Comparison of ENCODE assay signal across 1 cellular context in the genomic region with DNA sequence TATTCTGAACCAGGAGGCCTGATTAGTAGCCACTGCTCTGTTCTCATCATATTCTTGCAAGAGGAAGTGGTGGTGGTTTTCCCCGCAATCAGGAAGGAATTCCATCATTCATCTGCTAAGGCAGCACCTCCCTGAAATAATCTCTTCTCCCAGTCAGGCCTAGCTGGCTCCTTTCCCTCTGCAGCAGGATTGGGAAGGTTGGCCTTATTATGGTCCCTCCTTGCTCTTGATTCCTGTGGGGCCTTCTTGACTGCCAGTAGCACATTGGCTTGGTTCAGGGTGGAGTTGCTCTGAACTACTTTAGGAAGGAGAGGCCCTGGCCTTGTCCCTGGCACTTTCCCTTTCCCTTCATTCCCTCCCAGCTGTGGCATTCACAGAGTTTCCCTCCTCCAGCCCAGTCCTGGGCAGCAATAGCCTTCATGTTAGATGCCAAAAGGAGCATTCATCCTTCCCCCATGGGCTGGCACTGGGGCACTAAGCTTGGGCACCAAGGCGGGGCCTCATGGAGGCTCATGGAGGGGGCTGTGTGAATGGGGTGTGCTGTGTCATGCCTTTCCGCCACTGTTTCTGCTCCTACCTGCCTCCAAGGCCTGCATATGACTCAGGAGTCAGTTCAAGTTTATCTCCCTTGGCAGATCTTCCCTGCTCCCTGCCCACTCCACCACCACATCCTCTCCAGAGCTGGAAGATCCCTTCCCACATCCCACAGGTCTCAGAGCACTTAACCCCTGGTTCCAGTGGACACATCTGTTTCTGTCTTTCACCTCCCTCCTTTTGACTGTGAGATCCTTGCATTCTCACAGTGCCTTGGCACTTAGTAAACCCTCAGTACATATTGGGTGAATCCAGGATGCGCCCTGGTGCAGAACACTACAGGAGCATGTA.
A peak's percentile ranks its signal among the peaks of the same experiment; 100 is the strongest.
TF ChIP-seq lines count a peak whose summit lies in the region.

No MANE protein-coding gene starts in this region.

TF ChIP-seq in SK-N-SH, 30 proteins besides CTCF, POLR2A, EP300 and RAD21 (continued from another document):
- TF ChIP-seq, protein P1, sequence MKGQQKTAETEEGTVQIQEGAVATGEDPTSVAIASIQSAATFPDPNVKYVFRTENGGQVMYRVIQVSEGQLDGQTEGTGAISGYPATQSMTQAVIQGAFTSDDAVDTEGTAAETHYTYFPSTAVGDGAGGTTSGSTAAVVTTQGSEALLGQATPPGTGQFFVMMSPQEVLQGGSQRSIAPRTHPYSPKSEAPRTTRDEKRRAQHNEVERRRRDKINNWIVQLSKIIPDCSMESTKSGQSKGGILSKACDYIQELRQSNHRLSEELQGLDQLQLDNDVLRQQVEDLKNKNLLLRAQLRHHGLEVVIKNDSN (IDR thresholded peaks at IDR 0.05; ENCODE audit: borderline replicate concordance, low read depth): no peak
- TF ChIP-seq SMC3 (IDR thresholded peaks at IDR 0.05; ENCODE audit: low read depth, low read length): no peak
- TF ChIP-seq POLR2AphosphoS5 (IDR thresholded peaks at IDR 0.05; ENCODE audit: low read depth, low read length): peak; percentile 56; the same call in 1 of the 2 replicates
- peak; percentile 76 for TF ChIP-seq JUND (IDR thresholded peaks at IDR 0.05)
- no peak for TF ChIP-seq RFX5 (IDR thresholded peaks at IDR 0.05; ENCODE audit: low read length)
- TF ChIP-seq RCOR1 (IDR thresholded peaks at IDR 0.05; ENCODE audit: low read length): no peak
- TF ChIP-seq TAF1 (IDR thresholded peaks at IDR 0.05; ENCODE audit: borderline replicate concordance, low read depth, low read length): peak; percentile 28; the same call in 1 of the 2 replicates
- no peak for TF ChIP-seq MXI1 (IDR thresholded peaks at IDR 0.05; ENCODE audit: low read depth, low read length)
- TF ChIP-seq RXRA (IDR thresholded peaks at IDR 0.05; ENCODE audit: borderline replicate concordance, low read depth): peak; percentile 97
- TF ChIP-seq CHD2 (IDR thresholded peaks at IDR 0.05; ENCODE audit: low read length, partially characterized antibody): no peak
- TF ChIP-seq FOXM1 (IDR thresholded peaks at IDR 0.05; ENCODE audit: low read depth): no peak
- TF ChIP-seq, protein P2, sequence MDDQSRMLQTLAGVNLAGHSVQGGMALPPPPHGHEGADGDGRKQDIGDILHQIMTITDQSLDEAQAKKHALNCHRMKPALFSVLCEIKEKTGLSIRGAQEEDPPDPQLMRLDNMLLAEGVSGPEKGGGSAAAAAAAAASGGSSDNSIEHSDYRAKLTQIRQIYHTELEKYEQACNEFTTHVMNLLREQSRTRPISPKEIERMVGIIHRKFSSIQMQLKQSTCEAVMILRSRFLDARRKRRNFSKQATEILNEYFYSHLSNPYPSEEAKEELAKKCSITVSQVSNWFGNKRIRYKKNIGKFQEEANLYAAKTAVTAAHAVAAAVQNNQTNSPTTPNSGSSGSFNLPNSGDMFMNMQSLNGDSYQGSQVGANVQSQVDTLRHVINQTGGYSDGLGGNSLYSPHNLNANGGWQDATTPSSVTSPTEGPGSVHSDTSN (IDR thresholded peaks at IDR 0.05): peak; percentile 79
- TF ChIP-seq NRF1 (IDR thresholded peaks at IDR 0.05; ENCODE audit: low read depth, low read length): no peak
- peak; percentile 90 for TF ChIP-seq TCF12 (IDR thresholded peaks at IDR 0.05)
- TF ChIP-seq, protein P3, sequence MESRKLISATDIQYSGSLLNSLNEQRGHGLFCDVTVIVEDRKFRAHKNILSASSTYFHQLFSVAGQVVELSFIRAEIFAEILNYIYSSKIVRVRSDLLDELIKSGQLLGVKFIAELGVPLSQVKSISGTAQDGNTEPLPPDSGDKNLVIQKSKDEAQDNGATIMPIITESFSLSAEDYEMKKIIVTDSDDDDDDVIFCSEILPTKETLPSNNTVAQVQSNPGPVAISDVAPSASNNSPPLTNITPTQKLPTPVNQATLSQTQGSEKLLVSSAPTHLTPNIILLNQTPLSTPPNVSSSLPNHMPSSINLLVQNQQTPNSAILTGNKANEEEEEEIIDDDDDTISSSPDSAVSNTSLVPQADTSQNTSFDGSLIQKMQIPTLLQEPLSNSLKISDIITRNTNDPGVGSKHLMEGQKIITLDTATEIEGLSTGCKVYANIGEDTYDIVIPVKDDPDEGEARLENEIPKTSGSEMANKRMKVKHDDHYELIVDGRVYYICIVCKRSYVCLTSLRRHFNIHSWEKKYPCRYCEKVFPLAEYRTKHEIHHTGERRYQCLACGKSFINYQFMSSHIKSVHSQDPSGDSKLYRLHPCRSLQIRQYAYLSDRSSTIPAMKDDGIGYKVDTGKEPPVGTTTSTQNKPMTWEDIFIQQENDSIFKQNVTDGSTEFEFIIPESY (IDR thresholded peaks at IDR 0.05; ENCODE audit: borderline replicate concordance, low read depth): peak; percentile 49; the same call in 1 of the 2 replicates
- TF ChIP-seq, protein P4, sequence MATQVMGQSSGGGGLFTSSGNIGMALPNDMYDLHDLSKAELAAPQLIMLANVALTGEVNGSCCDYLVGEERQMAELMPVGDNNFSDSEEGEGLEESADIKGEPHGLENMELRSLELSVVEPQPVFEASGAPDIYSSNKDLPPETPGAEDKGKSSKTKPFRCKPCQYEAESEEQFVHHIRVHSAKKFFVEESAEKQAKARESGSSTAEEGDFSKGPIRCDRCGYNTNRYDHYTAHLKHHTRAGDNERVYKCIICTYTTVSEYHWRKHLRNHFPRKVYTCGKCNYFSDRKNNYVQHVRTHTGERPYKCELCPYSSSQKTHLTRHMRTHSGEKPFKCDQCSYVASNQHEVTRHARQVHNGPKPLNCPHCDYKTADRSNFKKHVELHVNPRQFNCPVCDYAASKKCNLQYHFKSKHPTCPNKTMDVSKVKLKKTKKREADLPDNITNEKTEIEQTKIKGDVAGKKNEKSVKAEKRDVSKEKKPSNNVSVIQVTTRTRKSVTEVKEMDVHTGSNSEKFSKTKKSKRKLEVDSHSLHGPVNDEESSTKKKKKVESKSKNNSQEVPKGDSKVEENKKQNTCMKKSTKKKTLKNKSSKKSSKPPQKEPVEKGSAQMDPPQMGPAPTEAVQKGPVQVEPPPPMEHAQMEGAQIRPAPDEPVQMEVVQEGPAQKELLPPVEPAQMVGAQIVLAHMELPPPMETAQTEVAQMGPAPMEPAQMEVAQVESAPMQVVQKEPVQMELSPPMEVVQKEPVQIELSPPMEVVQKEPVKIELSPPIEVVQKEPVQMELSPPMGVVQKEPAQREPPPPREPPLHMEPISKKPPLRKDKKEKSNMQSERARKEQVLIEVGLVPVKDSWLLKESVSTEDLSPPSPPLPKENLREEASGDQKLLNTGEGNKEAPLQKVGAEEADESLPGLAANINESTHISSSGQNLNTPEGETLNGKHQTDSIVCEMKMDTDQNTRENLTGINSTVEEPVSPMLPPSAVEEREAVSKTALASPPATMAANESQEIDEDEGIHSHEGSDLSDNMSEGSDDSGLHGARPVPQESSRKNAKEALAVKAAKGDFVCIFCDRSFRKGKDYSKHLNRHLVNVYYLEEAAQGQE (IDR thresholded peaks at IDR 0.05; ENCODE audit: low read depth, low read length): peak; percentile 64
- 0 out of 2 replicates have a peak, but pooled peaks have one; percentile 58 for TF ChIP-seq TEAD4 (IDR thresholded peaks at IDR 0.05; ENCODE audit: borderline replicate concordance, insufficient read depth)
- TF ChIP-seq, protein P5, sequence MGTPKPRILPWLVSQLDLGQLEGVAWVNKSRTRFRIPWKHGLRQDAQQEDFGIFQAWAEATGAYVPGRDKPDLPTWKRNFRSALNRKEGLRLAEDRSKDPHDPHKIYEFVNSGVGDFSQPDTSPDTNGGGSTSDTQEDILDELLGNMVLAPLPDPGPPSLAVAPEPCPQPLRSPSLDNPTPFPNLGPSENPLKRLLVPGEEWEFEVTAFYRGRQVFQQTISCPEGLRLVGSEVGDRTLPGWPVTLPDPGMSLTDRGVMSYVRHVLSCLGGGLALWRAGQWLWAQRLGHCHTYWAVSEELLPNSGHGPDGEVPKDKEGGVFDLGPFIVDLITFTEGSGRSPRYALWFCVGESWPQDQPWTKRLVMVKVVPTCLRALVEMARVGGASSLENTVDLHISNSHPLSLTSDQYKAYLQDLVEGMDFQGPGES (IDR thresholded peaks at IDR 0.05; ENCODE audit: low read depth, low read length): no peak
- TF ChIP-seq, protein P6, sequence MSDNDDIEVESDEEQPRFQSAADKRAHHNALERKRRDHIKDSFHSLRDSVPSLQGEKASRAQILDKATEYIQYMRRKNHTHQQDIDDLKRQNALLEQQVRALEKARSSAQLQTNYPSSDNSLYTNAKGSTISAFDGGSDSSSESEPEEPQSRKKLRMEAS (IDR thresholded peaks at IDR 0.05; ENCODE audit: low read depth): peak; percentile 85
